Comparison of ENCODE assay signal across 15 cellular contexts in genomic region chr10:85642082-85642420, GRCh38.
A peak's percentile ranks its signal among the peaks of the same experiment; 100 is the strongest.
DNase-seq lines count a peak whose midpoint lies in the region; ATAC-seq, FAIRE-seq and TF ChIP-seq lines count a peak whose summit lies in the region.
"Had no signal": no experiment of that assay in that cellular context is flagged by ENCODE, and none has a peak within 500 bp of the region (broad histone marks: within the 10 kb centered on the region; RNA-seq: fewer than 3 reads in every experiment).

No MANE protein-coding gene starts in this region.

- TF ChIP-seq POLR2A in H54 (IDR thresholded peaks at IDR 0.05; ENCODE audit: low read depth, low read length): no peak

- no peak for TF ChIP-seq CTCF in foreskin keratinocyte (conservative IDR thresholded peaks at IDR 0.05)

- FAIRE-seq in H54 (lab: Jason Lieb, UNC): no peak
- FAIRE-seq: colon, HTR-8/SVneo had no signal

- no peaks in the 10 kb centered on the region for H3K27me3 ChIP-seq in SJSA1 (replicated peaks)
- H3K27me3 ChIP-seq in foreskin keratinocyte: no peaks in the 10 kb centered on the region
- H3K27me3 ChIP-seq: esophagus squamous epithelium had no signal

- H3K4me3 ChIP-seq in SJSA1 (no peak overlapping the region), skeletal muscle cell (ENCODE audit: low read depth, low read length) (no peak overlapping the region)
- H3K4me3 ChIP-seq: esophagus squamous epithelium had no signal

- peak; percentile 0 for ATAC-seq in foreskin keratinocyte
- no peak for ATAC-seq in HG02938 (IDR thresholded peaks at IDR 0.05; ENCODE audit: unreplicated experiment)

- H3K36me3 ChIP-seq in SJSA1: no peaks in the 10 kb centered on the region
- H3K36me3 ChIP-seq: esophagus squamous epithelium had no signal

- H3K27ac ChIP-seq in SJSA1: peak overlapping the region; percentile 98
- peak overlapping the region; percentile 36 for H3K27ac ChIP-seq in foreskin keratinocyte

- DNase-seq in H54 (ENCODE audit: insufficient read length, low spot score) (peak; percentile 25), SJSA1 (ENCODE audit: low read depth in 1 of 2, low spot score in 2 of 2) (no peak), foreskin keratinocyte (no peak), skeletal muscle cell (ENCODE audit: low read depth) (peak; percentile 38), NCI-H526 treated with DMSO at 0.1 percent for 48 hours (lab: John Stamatoyannopoulos, UW) (no peak)
- DNase-seq in stimulated activated CD4-positive, alpha-beta T cell treated with anti-CD3 and anti-CD28 coated beads, Interleukin-12 subunit alpha, Interleukin-12 subunit beta, amount 100 ng/mL, for 4 hours: no peak
- no peak for DNase-seq in activated CD4-positive, alpha-beta T cell treated with anti-CD3 and anti-CD28 coated beads for 4 hours
- DNase-seq: activated naive CD8-positive, alpha-beta T cell treated with anti-CD3 and anti-CD28 coated beads, Interleukin-2, amount 10 ng/mL, durations not matched to agents 7 days and 5 days; esophagus squamous epithelium; NCI-H1092; NCI-H2227 treated with DMSO at 0.1 percent for 48 hours; stimulated activated CD8-positive, alpha-beta memory T cell treated with anti-CD3 and anti-CD28 coated beads, Interleukin-4, amount 100 ng/mL, for 48 hours had no signal

- no peaks in the 10 kb centered on the region for H3K9me3 ChIP-seq in SJSA1 (replicated peaks)
- H3K9me3 ChIP-seq: esophagus squamous epithelium had no signal

- H3K4me1 ChIP-seq in SJSA1 (replicated peaks) (peaks cover 62% of the 10 kb centered on the region), foreskin keratinocyte (peaks cover 23% of the 10 kb centered on the region)

Comparison
In these comparisons a context has a peak if more than half of its experiments do, and no peak if none do; other contexts are left out.
1. DNase-seq: peak in H54 (single experiment) and skeletal muscle cell (single experiment); none in SJSA1 (0 of 2), foreskin keratinocyte (0 of 2), stimulated activated CD4-positive, alpha-beta T cell treated with anti-CD3 and anti-CD28 coated beads, Interleukin-12 subunit alpha, Interleukin-12 subunit beta, amount 100 ng/mL, for 4 hours (single experiment), activated CD4-positive, alpha-beta T cell treated with anti-CD3 and anti-CD28 coated beads for 4 hours (0 of 2) and NCI-H526 treated with DMSO at 0.1 percent for 48 hours (single experiment).